Comparison of ENCODE assay signal across 8 cellular contexts in genomic region chr17:45218895-45219661, GRCh38. TPM values are rescaled to one million over a fixed set of nuclear protein-coding genes. Genes with fewer than 3 reads are reported as not detected.
DNase-seq lines count a peak whose midpoint lies in the region; ATAC-seq and TF ChIP-seq lines count a peak whose summit lies in the region.

No MANE protein-coding gene starts in this region.

- intact Hi-C loops in left colon (cut with DNase I, micrococcal nuclease) = loop anchor here (5.0 to 10.0 kb wide), 2 partner anchors 166 to 168 kb away; no protein-coding TSS in a partner anchor

- peak; percentile 84 for ATAC-seq in left colon
- ATAC-seq in GM21381 (IDR thresholded peaks at IDR 0.05; ENCODE audit: unreplicated experiment) = no peak

- DNase-seq in AG09309 (ENCODE audit: low read depth) = peak; percentile 82
- peak; percentile 70 for DNase-seq in HCEC 1CT
- DNase-seq in NCI-H460 (ENCODE audit: extremely low read depth, low read depth) = peak; percentile 85
- peak; percentile 88 to 89 for DNase-seq in activated CD4-positive, alpha-beta T cell treated with anti-CD3 and anti-CD28 coated beads for 24 hours (ENCODE audit: low read depth in 2 of 2)
- peak; percentile 91 for DNase-seq in cerebellar cortex (ENCODE audit: low spot score)
- DNase-seq in left colon = peak; percentile 64 to 93
- DNase-seq in stimulated activated CD4-positive, alpha-beta T cell treated with anti-CD3 and anti-CD28 coated beads, Interleukin-4, amount 100 ng/mL, for 1 hour = peak; percentile 88

- no peak overlapping the region for H3K4me3 ChIP-seq in AG09309 (ENCODE audit: control insufficient read depth, low read depth, low read length)

- TF ChIP-seq CTCF in AG09309 (IDR thresholded peaks at IDR 0.05; ENCODE audit: control insufficient read depth, insufficient read depth, low read depth, low read length, missing control alignments) = peak; percentile 85

RNA-seq across cellular contexts. Expression of gene FMNL1, which starts 2.6 kb away (rescaled TPM):
- total RNA-seq in NCI-H460 (2014; rRNA removed; shearing (Covaris generic)) = 36.6 and 41.7 TPM in 2 replicates
- 73.8 and 79.0 TPM in 2 replicates for polyA plus RNA-seq in NCI-H460 (2014; cell fraction: nucleus; rRNA removed)
- total RNA-seq in left colon = 10 to 100 TPM in 1 of 2 donors, 1 to 10 TPM in 1; 5.4 to 12.2 TPM

RNA-seq across cellular contexts. Expression of gene SPATA32, which starts 42.8 kb away (rescaled TPM):
- total RNA-seq in NCI-H460 (2014; rRNA removed; shearing (Covaris generic)) = not detected in 2 replicates
- polyA plus RNA-seq in NCI-H460 (2014; cell fraction: nucleus; rRNA removed) = not detected in 2 replicates
- not detected for total RNA-seq in left colon

RNA-seq across cellular contexts. Expression of gene HEXIM2, which starts 57.4 kb away (rescaled TPM):
- total RNA-seq in NCI-H460 (2014; rRNA removed; shearing (Covaris generic)) = 4.0 and 6.4 TPM in 2 replicates
- polyA plus RNA-seq in NCI-H460 (2014; cell fraction: nucleus; rRNA removed) = 9.2 and 9.3 TPM in 2 replicates
- 1 to 10 TPM; 4.7 to 5.2 TPM for total RNA-seq in left colon
